In the genomic region with DNA sequence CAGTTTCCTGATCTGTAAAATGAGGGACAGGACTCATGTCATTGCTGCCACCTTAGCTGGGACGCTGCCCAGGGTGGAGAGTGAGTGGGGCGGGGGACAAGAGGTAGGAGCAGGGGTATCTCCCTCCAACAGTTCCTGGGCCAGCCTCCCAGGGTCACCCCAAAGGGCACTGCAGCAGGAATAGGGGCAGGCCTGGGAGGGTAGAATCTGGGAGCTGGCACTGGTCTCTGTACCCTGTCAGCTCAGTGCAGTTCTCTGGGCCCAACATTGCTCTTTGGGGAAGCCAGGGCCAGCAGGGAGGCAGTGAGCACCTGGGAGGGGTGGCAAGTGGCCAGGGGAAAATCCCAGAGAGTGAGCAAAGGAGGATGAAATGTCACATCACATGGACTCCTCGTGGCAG, we compare ENCODE assay signal across 13 cellular contexts.
"Had no signal": no experiment of that assay in that cellular context is flagged by ENCODE, and none has a peak within 500 bp of the region (broad histone marks: within the 10 kb centered on the region; RNA-seq: fewer than 3 reads in every experiment).

No MANE protein-coding gene starts in this region.

- H3K27ac ChIP-seq: ascending aorta, esophagus muscularis mucosa, foreskin keratinocyte, left ventricle myocardium inferior, right atrium auricular region had no signal

- H3K4me2 ChIP-seq: smooth muscle cell had no signal

- H3K4me1 ChIP-seq: ascending aorta, esophagus muscularis mucosa, foreskin keratinocyte, left ventricle myocardium inferior, right atrium auricular region had no signal

- ATAC-seq: activated CD4-positive, CD25-positive, alpha-beta regulatory T cell treated with anti-CD3 and anti-CD28 coated beads, Interleukin-2, amount 50 U/mL, for 24 hours; activated naive CD8-positive, alpha-beta T cell treated with anti-CD3 and anti-CD28 coated beads, Interleukin-2, amount 50 U/mL, for 24 hours; activated T-cell treated with anti-CD3 and anti-CD28 coated beads, Interleukin-2, amount 50 U/mL, for 72 hours; foreskin keratinocyte had no signal

- DNase-seq: activated CD4-positive, alpha-beta T cell treated with anti-CD3 and anti-CD28 coated beads, Interleukin-2, amount 50 U/mL, for 4 hours; activated naive CD4-positive, alpha-beta T cell; activated naive CD8-positive, alpha-beta T cell treated with anti-CD3 and anti-CD28 coated beads, Interleukin-2, amount 50 U/mL, for 24 hours; activated T-cell treated with anti-CD3 and anti-CD28 coated beads, Interleukin-2, amount 50 U/mL, for 72 hours; foreskin keratinocyte; left ventricle myocardium inferior; stimulated activated CD4-positive, alpha-beta T cell treated with anti-CD3 and anti-CD28 coated beads, Interleukin-1b, Interleukin-23, amount 100 ng/mL, for 48 hours; stimulated activated naive CD4-positive, alpha-beta T cell had no signal

- H3K4me3 ChIP-seq: ascending aorta, esophagus muscularis mucosa, left ventricle myocardium inferior, right atrium auricular region, smooth muscle cell had no signal

- H3K27me3 ChIP-seq: ascending aorta, right atrium auricular region had no signal

- H3K4me3 Mint-ChIP-seq: activated naive CD8-positive, alpha-beta T cell treated with anti-CD3 and anti-CD28 coated beads, Interleukin-2, amount 50 U/mL, for 24 hours; activated T-cell treated with anti-CD3 and anti-CD28 coated beads, Interleukin-2, amount 50 U/mL, for 72 hours had no signal

- H3K27ac Mint-ChIP-seq: activated naive CD8-positive, alpha-beta T cell treated with anti-CD3 and anti-CD28 coated beads, Interleukin-2, amount 50 U/mL, for 24 hours; activated T-cell treated with anti-CD3 and anti-CD28 coated beads, Interleukin-2, amount 50 U/mL, for 72 hours had no signal

- H3K9me3 ChIP-seq: ascending aorta, esophagus muscularis mucosa, left ventricle myocardium inferior, right atrium auricular region had no signal

- H3K36me3 ChIP-seq: ascending aorta, esophagus muscularis mucosa, left ventricle myocardium inferior, right atrium auricular region had no signal

- H3K9me3 Mint-ChIP-seq: activated naive CD8-positive, alpha-beta T cell treated with anti-CD3 and anti-CD28 coated beads, Interleukin-2, amount 50 U/mL, for 24 hours; activated T-cell treated with anti-CD3 and anti-CD28 coated beads, Interleukin-2, amount 50 U/mL, for 72 hours had no signal
